17 cellular contexts compared by ENCODE assay signal in the genomic region with DNA sequence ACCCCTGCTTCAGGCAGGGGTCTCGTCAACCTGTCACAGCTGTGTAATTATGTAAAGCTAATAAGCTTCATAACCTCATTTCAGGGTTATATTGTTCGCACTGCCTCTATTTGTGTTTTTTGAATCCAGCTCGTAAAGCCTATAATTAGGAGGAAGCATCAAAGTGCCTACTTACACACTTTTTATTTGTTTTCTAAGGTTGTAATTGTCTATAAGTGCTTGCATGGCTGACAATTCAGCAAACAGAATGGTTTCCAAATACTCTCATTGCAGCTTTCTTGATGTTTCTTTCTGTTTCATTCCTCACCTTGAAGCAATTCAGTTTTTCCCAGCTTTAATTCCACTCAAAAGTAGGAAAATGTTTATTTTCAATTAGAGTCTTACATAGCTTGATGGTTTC.
"Had no signal": no experiment of that assay in that cellular context is flagged by ENCODE, and none has a peak within 500 bp of the region (broad histone marks: within the 10 kb centered on the region; RNA-seq: fewer than 3 reads in every experiment).

No MANE protein-coding gene starts in this region.

- H3K4me1 ChIP-seq: breast epithelium, spleen, upper lobe of right lung had no signal

- H3K4me3 ChIP-seq: breast epithelium, lung, spleen, upper lobe of right lung had no signal

- H3K27ac ChIP-seq: breast epithelium, spleen, upper lobe of right lung, WERI-Rb-1 had no signal

- H3K27me3 ChIP-seq: breast epithelium, spleen, upper lobe of right lung had no signal

- ATAC-seq: left lobe of liver; stimulated activated naive B cell treated with anti-CD40 and anti-IgM and Interleukin-4, amounts not matched to agents 10 μg/mL and 1 μg/mL and 100 μg/mL, for 72 hours; upper lobe of right lung had no signal

- FAIRE-seq: astrocyte, frontal cortex, keratinocyte had no signal

- H3K36me3 ChIP-seq: breast epithelium, spleen, upper lobe of right lung, WERI-Rb-1 had no signal

- H3K9me3 ChIP-seq: breast epithelium, upper lobe of right lung had no signal

- DNase-seq: activated CD4-positive, alpha-beta T cell treated with anti-CD3 and anti-CD28 coated beads, Interleukin-2, amount 50 U/mL, for 48 hours; activated gamma-delta T cell; cortex of kidney; hypothalamus; midbrain; nucleus accumbens; retina; spleen; stimulated activated naive B cell treated with anti-CD40 and anti-IgM and Interleukin-4, amounts not matched to agents 10 μg/mL and 1 μg/mL and 100 μg/mL, for 72 hours; upper lobe of right lung; WERI-Rb-1 had no signal
